Comparison of ENCODE assay signal across 1 cellular context in the genomic region with DNA sequence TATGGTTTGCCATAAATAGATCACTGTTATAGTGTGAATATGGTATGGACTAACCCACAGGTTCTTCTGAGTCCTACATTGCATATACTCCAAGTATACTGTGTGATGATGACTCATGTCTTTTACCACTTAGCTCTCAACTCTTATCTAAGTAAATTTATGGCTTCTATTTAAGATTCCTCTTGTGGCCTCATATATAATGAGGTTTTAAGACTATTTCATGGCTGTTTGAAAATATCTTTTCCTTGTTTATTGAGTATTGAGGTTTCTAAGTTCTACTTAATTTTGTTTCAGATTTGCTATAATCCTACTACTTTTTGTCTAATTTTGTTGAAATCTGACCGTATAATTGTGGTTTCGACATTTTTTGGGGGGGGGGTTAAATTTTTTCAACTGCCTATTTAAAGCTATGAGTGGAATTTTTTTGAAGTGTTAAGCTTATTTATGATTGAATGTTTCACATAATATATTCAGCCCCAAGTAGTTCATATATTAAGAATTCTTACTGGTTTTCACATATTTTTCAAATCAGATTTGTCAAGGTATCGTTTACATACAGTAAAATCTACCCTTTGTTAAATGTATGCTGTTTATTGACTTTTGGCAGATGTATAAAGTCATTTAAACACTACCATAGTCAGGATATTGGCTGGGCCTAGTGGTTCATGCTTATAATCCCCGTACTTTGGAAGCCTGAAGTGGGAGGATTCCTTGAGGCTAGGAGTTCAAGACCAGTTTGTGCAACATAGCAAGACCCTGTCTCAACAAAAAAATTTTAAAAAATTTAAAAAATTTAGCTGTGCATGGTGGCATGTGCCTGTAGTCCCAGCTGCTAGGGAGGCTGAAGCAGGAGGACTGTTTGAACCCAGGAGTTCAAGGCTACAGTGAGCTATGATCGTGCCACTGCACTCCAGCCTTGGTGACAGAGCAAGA.
A peak's percentile ranks its signal among the peaks of the same experiment; 100 is the strongest.
TF ChIP-seq lines count a peak whose summit lies in the region.

No MANE protein-coding gene starts in this region.

TF ChIP-seq in K562, 482 proteins besides CTCF, POLR2A, EP300 and RAD21 (continues in another document):
- TF ChIP-seq, protein P1, sequence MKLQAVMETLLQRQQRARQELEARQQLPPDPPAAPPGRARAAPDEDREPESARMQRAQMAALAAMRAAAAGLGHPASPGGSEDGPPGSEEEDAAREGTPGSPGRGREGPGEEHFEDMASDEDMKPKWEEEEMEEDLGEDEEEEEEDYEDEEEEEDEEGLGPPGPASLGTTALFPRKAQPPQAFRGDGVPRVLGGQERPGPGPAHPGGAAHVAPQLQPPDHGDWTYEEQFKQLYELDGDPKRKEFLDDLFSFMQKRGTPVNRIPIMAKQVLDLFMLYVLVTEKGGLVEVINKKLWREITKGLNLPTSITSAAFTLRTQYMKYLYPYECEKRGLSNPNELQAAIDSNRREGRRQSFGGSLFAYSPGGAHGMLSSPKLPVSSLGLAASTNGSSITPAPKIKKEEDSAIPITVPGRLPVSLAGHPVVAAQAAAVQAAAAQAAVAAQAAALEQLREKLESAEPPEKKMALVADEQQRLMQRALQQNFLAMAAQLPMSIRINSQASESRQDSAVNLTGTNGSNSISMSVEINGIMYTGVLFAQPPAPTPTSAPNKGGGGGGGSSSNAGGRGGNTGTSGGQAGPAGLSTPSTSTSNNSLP (IDR thresholded peaks at IDR 0.05; ENCODE audit: borderline replicate concordance, low read depth, low read length): peak; percentile 54; the same call in 1 of the 2 replicates
- TF ChIP-seq KAT7 (CRISPR knock-in tag; IDR thresholded peaks at IDR 0.05; ENCODE audit: borderline replicate concordance): no peak
- TF ChIP-seq TBL1XR1 (IDR thresholded peaks at IDR 0.05; ENCODE audit: low read length in 2 of 2): no peak
- no peak for TF ChIP-seq ETV6 (IDR thresholded peaks at IDR 0.05; ENCODE audit: borderline replicate concordance in 1 of 2, low read depth in 2 of 2, low read length in 1 of 2)
- TF ChIP-seq ETV6 (CRISPR knock-in tag; IDR thresholded peaks at IDR 0.05; ENCODE audit: borderline replicate concordance): no peak
- TF ChIP-seq BRD9 (IDR thresholded peaks at IDR 0.05; ENCODE audit: low read depth, partially characterized antibody): peak; percentile 51
- TF ChIP-seq MAFG (tag; conservative IDR thresholded peaks at IDR 0.05): peak; percentile 91
- TF ChIP-seq, protein P2, sequence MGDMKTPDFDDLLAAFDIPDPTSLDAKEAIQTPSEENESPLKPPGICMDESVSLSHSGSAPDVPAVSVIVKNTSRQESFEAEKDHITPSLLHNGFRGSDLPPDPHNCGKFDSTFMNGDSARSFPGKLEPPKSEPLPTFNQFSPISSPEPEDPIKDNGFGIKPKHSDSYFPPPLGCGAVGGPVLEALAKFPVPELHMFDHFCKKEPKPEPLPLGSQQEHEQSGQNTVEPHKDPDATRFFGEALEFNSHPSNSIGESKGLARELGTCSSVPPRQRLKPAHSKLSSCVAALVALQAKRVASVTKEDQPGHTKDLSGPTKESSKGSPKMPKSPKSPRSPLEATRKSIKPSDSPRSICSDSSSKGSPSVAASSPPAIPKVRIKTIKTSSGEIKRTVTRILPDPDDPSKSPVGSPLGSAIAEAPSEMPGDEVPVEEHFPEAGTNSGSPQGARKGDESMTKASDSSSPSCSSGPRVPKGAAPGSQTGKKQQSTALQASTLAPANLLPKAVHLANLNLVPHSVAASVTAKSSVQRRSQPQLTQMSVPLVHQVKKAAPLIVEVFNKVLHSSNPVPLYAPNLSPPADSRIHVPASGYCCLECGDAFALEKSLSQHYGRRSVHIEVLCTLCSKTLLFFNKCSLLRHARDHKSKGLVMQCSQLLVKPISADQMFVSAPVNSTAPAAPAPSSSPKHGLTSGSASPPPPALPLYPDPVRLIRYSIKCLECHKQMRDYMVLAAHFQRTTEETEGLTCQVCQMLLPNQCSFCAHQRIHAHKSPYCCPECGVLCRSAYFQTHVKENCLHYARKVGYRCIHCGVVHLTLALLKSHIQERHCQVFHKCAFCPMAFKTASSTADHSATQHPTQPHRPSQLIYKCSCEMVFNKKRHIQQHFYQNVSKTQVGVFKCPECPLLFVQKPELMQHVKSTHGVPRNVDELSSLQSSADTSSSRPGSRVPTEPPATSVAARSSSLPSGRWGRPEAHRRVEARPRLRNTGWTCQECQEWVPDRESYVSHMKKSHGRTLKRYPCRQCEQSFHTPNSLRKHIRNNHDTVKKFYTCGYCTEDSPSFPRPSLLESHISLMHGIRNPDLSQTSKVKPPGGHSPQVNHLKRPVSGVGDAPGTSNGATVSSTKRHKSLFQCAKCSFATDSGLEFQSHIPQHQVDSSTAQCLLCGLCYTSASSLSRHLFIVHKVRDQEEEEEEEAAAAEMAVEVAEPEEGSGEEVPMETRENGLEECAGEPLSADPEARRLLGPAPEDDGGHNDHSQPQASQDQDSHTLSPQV (IDR thresholded peaks at IDR 0.05): peak; percentile 47; the same call in 1 of the 2 replicates
- TF ChIP-seq ZNF140 (CRISPR knock-in tag; IDR thresholded peaks at IDR 0.05): no peak
- TF ChIP-seq POLR2AphosphoS2 (IDR thresholded peaks at IDR 0.05; ENCODE audit: low read length): no peak
- TF ChIP-seq, protein P3, sequence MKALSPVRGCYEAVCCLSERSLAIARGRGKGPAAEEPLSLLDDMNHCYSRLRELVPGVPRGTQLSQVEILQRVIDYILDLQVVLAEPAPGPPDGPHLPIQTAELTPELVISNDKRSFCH (CRISPR knock-in tag; IDR thresholded peaks at IDR 0.05): no peak
- TF ChIP-seq, protein P3 (tag; IDR thresholded peaks at IDR 0.05): no peak
- no peak for TF ChIP-seq ELF4 (CRISPR knock-in tag; IDR thresholded peaks at IDR 0.05)
- peak; percentile 95 for TF ChIP-seq SMARCA4 (IDR thresholded peaks at IDR 0.05)
- 0 out of 2 replicates have a peak, but pooled peaks have one; percentile 48 for TF ChIP-seq NFATC3 (IDR thresholded peaks at IDR 0.05)
- TF ChIP-seq, protein P4, sequence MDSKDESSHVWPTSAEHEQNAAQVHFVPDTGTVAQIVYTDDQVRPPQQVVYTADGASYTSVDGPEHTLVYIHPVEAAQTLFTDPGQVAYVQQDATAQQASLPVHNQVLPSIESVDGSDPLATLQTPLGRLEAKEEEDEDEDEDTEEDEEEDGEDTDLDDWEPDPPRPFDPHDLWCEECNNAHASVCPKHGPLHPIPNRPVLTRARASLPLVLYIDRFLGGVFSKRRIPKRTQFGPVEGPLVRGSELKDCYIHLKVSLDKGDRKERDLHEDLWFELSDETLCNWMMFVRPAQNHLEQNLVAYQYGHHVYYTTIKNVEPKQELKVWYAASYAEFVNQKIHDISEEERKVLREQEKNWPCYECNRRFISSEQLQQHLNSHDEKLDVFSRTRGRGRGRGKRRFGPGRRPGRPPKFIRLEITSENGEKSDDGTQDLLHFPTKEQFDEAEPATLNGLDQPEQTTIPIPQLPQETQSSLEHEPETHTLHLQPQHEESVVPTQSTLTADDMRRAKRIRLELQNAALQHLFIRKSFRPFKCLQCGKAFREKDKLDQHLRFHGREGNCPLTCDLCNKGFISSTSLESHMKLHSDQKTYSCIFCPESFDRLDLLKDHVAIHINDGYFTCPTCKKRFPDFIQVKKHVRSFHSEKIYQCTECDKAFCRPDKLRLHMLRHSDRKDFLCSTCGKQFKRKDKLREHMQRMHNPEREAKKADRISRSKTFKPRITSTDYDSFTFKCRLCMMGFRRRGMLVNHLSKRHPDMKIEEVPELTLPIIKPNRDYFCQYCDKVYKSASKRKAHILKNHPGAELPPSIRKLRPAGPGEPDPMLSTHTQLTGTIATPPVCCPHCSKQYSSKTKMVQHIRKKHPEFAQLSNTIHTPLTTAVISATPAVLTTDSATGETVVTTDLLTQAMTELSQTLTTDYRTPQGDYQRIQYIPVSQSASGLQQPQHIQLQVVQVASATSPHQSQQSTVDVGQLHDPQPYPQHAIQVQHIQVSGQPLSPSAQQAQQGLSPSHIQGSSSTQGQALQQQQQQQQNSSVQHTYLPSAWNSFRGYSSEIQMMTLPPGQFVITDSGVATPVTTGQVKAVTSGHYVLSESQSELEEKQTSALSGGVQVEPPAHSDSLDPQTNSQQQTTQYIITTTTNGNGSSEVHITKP (IDR thresholded peaks at IDR 0.05; ENCODE audit: partially characterized antibody): peak; percentile 48
- TF ChIP-seq, protein P5, sequence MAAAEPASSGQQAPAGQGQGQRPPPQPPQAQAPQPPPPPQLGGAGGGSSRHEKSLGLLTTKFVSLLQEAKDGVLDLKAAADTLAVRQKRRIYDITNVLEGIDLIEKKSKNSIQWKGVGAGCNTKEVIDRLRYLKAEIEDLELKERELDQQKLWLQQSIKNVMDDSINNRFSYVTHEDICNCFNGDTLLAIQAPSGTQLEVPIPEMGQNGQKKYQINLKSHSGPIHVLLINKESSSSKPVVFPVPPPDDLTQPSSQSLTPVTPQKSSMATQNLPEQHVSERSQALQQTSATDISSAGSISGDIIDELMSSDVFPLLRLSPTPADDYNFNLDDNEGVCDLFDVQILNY (CRISPR knock-in tag; IDR thresholded peaks at IDR 0.05): no peak
- no peak for TF ChIP-seq ASH1L (IDR thresholded peaks at IDR 0.05; ENCODE audit: borderline replicate concordance, low read depth, partially characterized antibody)
- TF ChIP-seq CEBPB (tag; IDR thresholded peaks at IDR 0.05): peak; percentile 34; the same call in 1 of the 2 replicates
- peak; percentile 54; the same call in 1 of the 2 replicates for TF ChIP-seq FOXJ2 (tag; IDR thresholded peaks at IDR 0.05)
- TF ChIP-seq TEAD4 (IDR thresholded peaks at IDR 0.05; ENCODE audit: low read length): peak; percentile 40; the same call in 1 of the 2 replicates
- no peak for TF ChIP-seq TEAD4 (CRISPR knock-in tag; IDR thresholded peaks at IDR 0.05; ENCODE audit: borderline replicate concordance)
- TF ChIP-seq, protein P6, sequence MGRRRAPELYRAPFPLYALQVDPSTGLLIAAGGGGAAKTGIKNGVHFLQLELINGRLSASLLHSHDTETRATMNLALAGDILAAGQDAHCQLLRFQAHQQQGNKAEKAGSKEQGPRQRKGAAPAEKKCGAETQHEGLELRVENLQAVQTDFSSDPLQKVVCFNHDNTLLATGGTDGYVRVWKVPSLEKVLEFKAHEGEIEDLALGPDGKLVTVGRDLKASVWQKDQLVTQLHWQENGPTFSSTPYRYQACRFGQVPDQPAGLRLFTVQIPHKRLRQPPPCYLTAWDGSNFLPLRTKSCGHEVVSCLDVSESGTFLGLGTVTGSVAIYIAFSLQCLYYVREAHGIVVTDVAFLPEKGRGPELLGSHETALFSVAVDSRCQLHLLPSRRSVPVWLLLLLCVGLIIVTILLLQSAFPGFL (CRISPR knock-in tag; IDR thresholded peaks at IDR 0.05): no peak
- TF ChIP-seq KLF13 (tag; IDR thresholded peaks at IDR 0.05; ENCODE audit: borderline replicate concordance, low read depth): no peak
- peak; percentile 80 for TF ChIP-seq JUNB (CRISPR knock-in tag; conservative IDR thresholded peaks at IDR 0.05)
- no peak for TF ChIP-seq CTBP1 (IDR thresholded peaks at IDR 0.05; ENCODE audit: borderline replicate concordance)
- TF ChIP-seq ZNF77 (CRISPR knock-in tag; IDR thresholded peaks at IDR 0.05): no peak
- no peak for TF ChIP-seq GABPA (tag; conservative IDR thresholded peaks at IDR 0.05; ENCODE audit: low read depth)
- TF ChIP-seq CBX1 (IDR thresholded peaks at IDR 0.05; ENCODE audit: low read depth): no peak
- TF ChIP-seq HIVEP1 (CRISPR knock-in tag; IDR thresholded peaks at IDR 0.05): no peak
- no peak for TF ChIP-seq ZNF561 (CRISPR knock-in tag; conservative IDR thresholded peaks at IDR 0.05)
- peak; percentile 29; the same call in 1 of the 2 replicates for TF ChIP-seq MTA1 (IDR thresholded peaks at IDR 0.05; ENCODE audit: borderline replicate concordance)
- TF ChIP-seq, protein P7, sequence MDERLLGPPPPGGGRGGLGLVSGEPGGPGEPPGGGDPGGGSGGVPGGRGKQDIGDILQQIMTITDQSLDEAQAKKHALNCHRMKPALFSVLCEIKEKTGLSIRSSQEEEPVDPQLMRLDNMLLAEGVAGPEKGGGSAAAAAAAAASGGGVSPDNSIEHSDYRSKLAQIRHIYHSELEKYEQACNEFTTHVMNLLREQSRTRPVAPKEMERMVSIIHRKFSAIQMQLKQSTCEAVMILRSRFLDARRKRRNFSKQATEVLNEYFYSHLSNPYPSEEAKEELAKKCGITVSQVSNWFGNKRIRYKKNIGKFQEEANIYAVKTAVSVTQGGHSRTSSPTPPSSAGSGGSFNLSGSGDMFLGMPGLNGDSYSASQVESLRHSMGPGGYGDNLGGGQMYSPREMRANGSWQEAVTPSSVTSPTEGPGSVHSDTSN (CRISPR knock-in tag; IDR thresholded peaks at IDR 0.05; ENCODE audit: low read depth): no peak
- TF ChIP-seq, protein P7 (tag; conservative IDR thresholded peaks at IDR 0.05; ENCODE audit: low read depth): peak; percentile 97
- no peak for TF ChIP-seq CHD1 (IDR thresholded peaks at IDR 0.05; ENCODE audit: low read length)
- TF ChIP-seq, protein P8, sequence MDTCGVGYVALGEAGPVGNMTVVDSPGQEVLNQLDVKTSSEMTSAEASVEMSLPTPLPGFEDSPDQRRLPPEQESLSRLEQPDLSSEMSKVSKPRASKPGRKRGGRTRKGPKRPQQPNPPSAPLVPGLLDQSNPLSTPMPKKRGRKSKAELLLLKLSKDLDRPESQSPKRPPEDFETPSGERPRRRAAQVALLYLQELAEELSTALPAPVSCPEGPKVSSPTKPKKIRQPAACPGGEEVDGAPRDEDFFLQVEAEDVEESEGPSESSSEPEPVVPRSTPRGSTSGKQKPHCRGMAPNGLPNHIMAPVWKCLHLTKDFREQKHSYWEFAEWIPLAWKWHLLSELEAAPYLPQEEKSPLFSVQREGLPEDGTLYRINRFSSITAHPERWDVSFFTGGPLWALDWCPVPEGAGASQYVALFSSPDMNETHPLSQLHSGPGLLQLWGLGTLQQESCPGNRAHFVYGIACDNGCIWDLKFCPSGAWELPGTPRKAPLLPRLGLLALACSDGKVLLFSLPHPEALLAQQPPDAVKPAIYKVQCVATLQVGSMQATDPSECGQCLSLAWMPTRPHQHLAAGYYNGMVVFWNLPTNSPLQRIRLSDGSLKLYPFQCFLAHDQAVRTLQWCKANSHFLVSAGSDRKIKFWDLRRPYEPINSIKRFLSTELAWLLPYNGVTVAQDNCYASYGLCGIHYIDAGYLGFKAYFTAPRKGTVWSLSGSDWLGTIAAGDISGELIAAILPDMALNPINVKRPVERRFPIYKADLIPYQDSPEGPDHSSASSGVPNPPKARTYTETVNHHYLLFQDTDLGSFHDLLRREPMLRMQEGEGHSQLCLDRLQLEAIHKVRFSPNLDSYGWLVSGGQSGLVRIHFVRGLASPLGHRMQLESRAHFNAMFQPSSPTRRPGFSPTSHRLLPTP (IDR thresholded peaks at IDR 0.05; ENCODE audit: borderline replicate concordance, extremely low read depth, insufficient read length): no peak
